Comparison of ENCODE assay signal across 10 cellular contexts in the genomic region with DNA sequence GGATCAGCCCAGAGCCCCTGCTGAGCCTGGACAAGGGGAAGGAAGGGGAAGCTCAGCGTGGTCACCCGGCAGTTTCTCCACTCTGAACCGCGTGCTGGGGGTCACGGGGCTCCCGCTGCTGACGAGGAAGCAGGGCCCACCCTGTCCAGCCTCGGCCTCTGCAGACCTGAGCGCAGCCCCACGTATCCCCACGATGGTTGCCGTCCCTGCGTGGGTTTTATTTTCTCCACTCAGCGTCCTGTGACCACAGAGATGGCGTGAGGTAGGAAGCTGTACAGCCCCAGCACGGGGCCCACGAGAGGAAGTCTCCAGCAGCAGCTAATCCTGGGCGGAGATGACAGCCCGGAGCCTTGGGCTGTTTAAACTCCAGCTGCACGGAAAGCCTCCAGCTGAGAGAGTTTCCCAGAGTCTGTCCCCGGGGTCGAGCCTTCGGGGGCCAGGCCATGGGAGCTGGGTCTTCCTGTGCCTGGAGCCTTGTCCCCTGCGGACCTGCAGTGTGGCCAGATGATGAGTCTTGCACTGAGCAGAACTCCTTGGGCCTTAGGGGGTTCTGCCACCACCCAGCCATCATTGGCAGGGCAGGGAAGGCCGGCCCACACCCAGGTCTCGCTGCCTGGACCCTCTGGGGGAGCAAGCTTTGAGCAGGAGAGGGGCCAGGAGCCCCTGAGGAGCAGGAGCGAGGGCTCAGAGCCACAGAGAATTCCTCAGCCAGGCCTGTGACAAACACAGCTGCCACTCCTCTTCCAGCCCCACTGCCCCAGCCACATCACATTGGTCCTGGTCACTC.
DNase-seq lines count a peak whose midpoint lies in the region; TF ChIP-seq lines count a peak whose summit lies in the region.
"Had no signal": no experiment of that assay in that cellular context is flagged by ENCODE, and none has a peak within 500 bp of the region (broad histone marks: within the 10 kb centered on the region; RNA-seq: fewer than 3 reads in every experiment).

No MANE protein-coding gene starts in this region.

- no peaks in the 10 kb centered on the region for H3K36me3 ChIP-seq in tibial nerve

- TF ChIP-seq EP300 in tibial nerve (IDR thresholded peaks at IDR 0.05): peak in 1 of 2 donors; percentile 35

- no peaks in the 10 kb centered on the region for H3K9me3 ChIP-seq in tibial nerve

- no peak for TF ChIP-seq CTCF in tibial nerve (IDR thresholded peaks at IDR 0.05)

- H3K27me3 ChIP-seq in tibial nerve: no peaks in the 10 kb centered on the region

- TF ChIP-seq POLR2A in tibial nerve (IDR thresholded peaks at IDR 0.05): no peak

- peak overlapping the region in 3 of 4 donors; percentile 36 to 67 (median 51) for H3K27ac ChIP-seq in tibial nerve
- H3K27ac ChIP-seq: 22Rv1 had no signal

- H3K4me3 ChIP-seq in tibial nerve: no peak overlapping the region

- DNase-seq in NCI-H82 (lab: John Stamatoyannopoulos, UW) (peak; percentile 19), NCI-H82 treated with DMSO at 0.1 percent for 48 hours (lab: John Stamatoyannopoulos, UW; ENCODE audit: unreplicated experiment) (no peak), ecto neural progenitor cell (ENCODE audit: low spot score) (peak; percentile 62), midbrain (lab: John Stamatoyannopoulos, UW) (peak; percentile 24), tibial nerve (ENCODE audit: low spot score in 2 of 2) (peak in 1 of 2 donors; percentile 46), HCEC 1CT (no peak), NCI-H1417 treated with DMSO at 0.1 percent for 48 hours (lab: John Stamatoyannopoulos, UW) (no peak)
- DNase-seq in activated CD4-positive, CD25-positive, alpha-beta regulatory T cell treated with anti-CD3 and anti-CD28 coated beads, Interleukin-2, amount 50 U/mL, for 72 hours: no peak
- DNase-seq: activated CD4-positive, CD25-positive, alpha-beta regulatory T cell had no signal

- peaks cover 0 to 60% (median 13%) of the 10 kb centered on the region in 4 donors for H3K4me1 ChIP-seq in tibial nerve

- 52 to 56% methylated on average over 24 to 26 of the region's 27 CpGs for WGBS in tibial nerve, 2 donors

Comparison
In these comparisons a context has a peak if more than half of its experiments do, and no peak if none do; other contexts are left out.
1. DNase-seq: peak in NCI-H82 (single experiment), ecto neural progenitor cell (single experiment) and midbrain (single experiment); none in NCI-H82 treated with DMSO at 0.1 percent for 48 hours (single experiment), activated CD4-positive, CD25-positive, alpha-beta regulatory T cell treated with anti-CD3 and anti-CD28 coated beads, Interleukin-2, amount 50 U/mL, for 72 hours (single experiment), HCEC 1CT (single experiment) and NCI-H1417 treated with DMSO at 0.1 percent for 48 hours (single experiment).